19 cellular contexts compared by ENCODE assay signal in genomic region chr12:14199455-14200199, GRCh38.
DNase-seq lines count a peak whose midpoint lies in the region; ATAC-seq, FAIRE-seq and TF ChIP-seq lines count a peak whose summit lies in the region.
"Had no signal": no experiment of that assay in that cellular context is flagged by ENCODE, and none has a peak within 500 bp of the region (broad histone marks: within the 10 kb centered on the region; RNA-seq: fewer than 3 reads in every experiment).

No MANE protein-coding gene starts in this region.

- 37% methylated on average over 4 of the region's 4 CpGs for WGBS in GM12878 (ENCODE audit: insufficient coverage, insufficient replicate concordance, low lambda C conversion rate, missing lambda C conversion rate)

- SMC1A ChIA-PET in GM12878 (lab: Charles Lee; ENCODE audit: uncharacterized antibody, unreplicated experiment), result interaction anchor here (1.5 kb wide), 1 partner anchor 16 kb away, joined by 6 read pairs; no protein-coding TSS in a partner anchor

- H3K79me2 ChIP-seq in Karpas-422 (ENCODE audit: low read length) (no peaks in the 10 kb centered on the region), GM12878 (ENCODE audit: control insufficient read depth, insufficient read depth, low read length) (no peaks in the 10 kb centered on the region)

- CTCF ChIA-PET in GM12878 (lab: Yijun Ruan, JAX), result interaction anchor here (0.6 to 2.3 kb wide), 2 partner anchors 14 to 1154 kb away, joined by 3 to 8 read pairs; no protein-coding TSS in a partner anchor

- H4K20me1 ChIP-seq in Karpas-422 (ENCODE audit: insufficient read depth, low read depth, low read length) (no peaks in the 10 kb centered on the region), GM12878 (ENCODE audit: control insufficient read depth, insufficient read depth) (no peaks in the 10 kb centered on the region)

- no peak overlapping the region for H2AFZ ChIP-seq in Karpas-422 (ENCODE audit: low read length)
- H2AFZ ChIP-seq in GM12878 (ENCODE audit: control insufficient read depth, low read depth, low read length), result no peak overlapping the region
- H2AFZ ChIP-seq: GM23248 had no signal

- FAIRE-seq in GM12878 (lab: Jason Lieb, UNC), result peak; percentile 27
- FAIRE-seq: D721Med, G401.6, GM12892, GM18507 had no signal

- H3K27ac ChIP-seq in Karpas-422 (ENCODE audit: low read length) (no peak overlapping the region), GM12878 (ENCODE audit: control insufficient read depth, insufficient read depth) (no peak overlapping the region)
- H3K27ac ChIP-seq: C4-2B, GM23248, HL-60 had no signal

- TF ChIP-seq CTCF in GM12878 (IDR thresholded peaks at IDR 0.05 in 2 of 3, conservative IDR thresholded peaks at IDR 0.05 in 1 of 3; ENCODE audit: control insufficient read depth in 2 of 3, extremely low read depth in 1 of 3, insufficient read depth in 1 of 3, low read depth in 3 of 3, low read length in 3 of 3), result no peak

- TF ChIP-seq RAD21 in GM12878 (IDR thresholded peaks at IDR 0.05; ENCODE audit: insufficient read depth, low read depth, low read length), result no peak

- H3K4me1 ChIP-seq in Karpas-422 (ENCODE audit: low read length) (no peaks in the 10 kb centered on the region), GM12878 (ENCODE audit: control insufficient read depth, insufficient read depth, low read length) (no peaks in the 10 kb centered on the region)
- H3K4me1 ChIP-seq: HAP-1 had no signal

- TF ChIP-seq POLR2A in GM12878 (IDR thresholded peaks at IDR 0.05; ENCODE audit: low read depth, low read length), result no peak

- no peaks in the 10 kb centered on the region for H3K36me3 ChIP-seq in Karpas-422 (ENCODE audit: insufficient read depth, low read length)
- no peaks in the 10 kb centered on the region for H3K36me3 ChIP-seq in GM12878 (ENCODE audit: control insufficient read depth in 2 of 2, insufficient read depth in 2 of 2, low read length in 1 of 2)
- H3K36me3 ChIP-seq: HAP-1 had no signal

- H3K27me3 ChIP-seq in Karpas-422 (ENCODE audit: low read length), result no peaks in the 10 kb centered on the region
- no peaks in the 10 kb centered on the region for H3K27me3 ChIP-seq in GM12878 (replicated peaks in 1 of 2; ENCODE audit: control insufficient read depth in 2 of 2, insufficient read depth in 2 of 2, low read length in 1 of 2)

- H3K4me2 ChIP-seq in Karpas-422 (ENCODE audit: low read depth, low read length, poor library complexity, severe bottlenecking), result no peak overlapping the region
- no peak overlapping the region for H3K4me2 ChIP-seq in GM12878 (ENCODE audit: control insufficient read depth, insufficient read depth)

- H3K9ac ChIP-seq in Karpas-422 (ENCODE audit: low read length) (no peak overlapping the region), GM12878 (ENCODE audit: control insufficient read depth, insufficient read depth, low read length) (no peak overlapping the region)
- H3K9ac ChIP-seq: GM23248 had no signal

- H3K9me2 ChIP-seq in Karpas-422 (replicated peaks; ENCODE audit: insufficient read depth, low read length), result no peaks in the 10 kb centered on the region

- DNase-seq in Karpas-422 (peak; percentile 36), GM12878 (ENCODE audit: low read depth, low spot score) (no peak), left lobe of liver (ENCODE audit: low spot score) (no peak), sciatic nerve (ENCODE audit: low spot score) (no peak), dedifferentiated amniotic fluid mesenchymal stem cell (ENCODE audit: extremely low spot score) (no peak), NCI-H446 (lab: John Stamatoyannopoulos, UW) (no peak)
- DNase-seq: AML-193; Caco-2; CD4-positive, alpha-beta T cell; GM23248; IMR-90 had no signal

- TF ChIP-seq EP300 in GM12878 (IDR thresholded peaks at IDR 0.05; ENCODE audit: borderline replicate concordance in 1 of 2, control insufficient read depth in 1 of 2, low read depth in 2 of 2, low read length in 2 of 2), result no peak

- intact Hi-C loops in GM12878 (cut with micrococcal nuclease; ENCODE audit: unreplicated experiment), result no loop called here
- intact Hi-C loops in sciatic nerve (cut with DNase I), result no loop called here

- in situ Hi-C loops in GM12878 (cut with MboI), result no loop called here

- RAD21 ChIA-PET in GM12878 (lab: Charles Lee; ENCODE audit: unreplicated experiment), result interaction anchor here (1.2 kb wide), 1 partner anchor 14 kb away, joined by 3 read pairs; no protein-coding TSS in a partner anchor

- POLR2A ChIA-PET in GM12878 (lab: Charles Lee), result no interaction called here

- no peaks in the 10 kb centered on the region for H3K9me3 ChIP-seq in Karpas-422 (ENCODE audit: low read length)
- no peaks in the 10 kb centered on the region for H3K9me3 ChIP-seq in GM12878 (replicated peaks; ENCODE audit: control insufficient read depth, insufficient read depth, low read length)
- H3K9me3 ChIP-seq: HAP-1 had no signal

- H3K4me3 ChIP-seq in Karpas-422 (ENCODE audit: low read length), result no peak overlapping the region
- H3K4me3 ChIP-seq in GM12878, result no peak overlapping the region
- H3K4me3 ChIP-seq: GM23248, HAP-1 had no signal

- ATAC-seq in GM12878 (no peak), left lobe of liver (peak; percentile 51), sciatic nerve (peak; percentile 24), HG03025 (IDR thresholded peaks at IDR 0.05; ENCODE audit: low FRiP score, unreplicated experiment) (no peak)

- BruUV-seq in GM12878 (replicated peaks; lab: Mats Ljungman, UMichigan), result no TSS peak

TF ChIP-seq in GM12878, 131 proteins besides CTCF, POLR2A, EP300 and RAD21:
- TF ChIP-seq JUND (IDR thresholded peaks at IDR 0.05; ENCODE audit: low read depth, low read length) (no peak), MTA2 (IDR thresholded peaks at IDR 0.05; ENCODE audit: low read depth) (no peak), SUPT20H (IDR thresholded peaks at IDR 0.05; ENCODE audit: borderline replicate concordance, control insufficient read depth, low read depth, low read length) (no peak), WRNIP1 (IDR thresholded peaks at IDR 0.05; ENCODE audit: borderline replicate concordance, low read depth, low read length) (no peak), MTA3 (IDR thresholded peaks at IDR 0.05; ENCODE audit: borderline replicate concordance, low read length) (no peak)
TF ChIP-seq in GM12878: peak in this region for 0.

Comparison
In these comparisons a context has a peak if more than half of its experiments do, and no peak if none do; other contexts are left out.
1. ATAC-seq: peak in left lobe of liver (single experiment) and sciatic nerve (single experiment); none in GM12878 (single experiment) and HG03025 (single experiment).